20 cellular contexts compared by ENCODE assay signal in the genomic region with DNA sequence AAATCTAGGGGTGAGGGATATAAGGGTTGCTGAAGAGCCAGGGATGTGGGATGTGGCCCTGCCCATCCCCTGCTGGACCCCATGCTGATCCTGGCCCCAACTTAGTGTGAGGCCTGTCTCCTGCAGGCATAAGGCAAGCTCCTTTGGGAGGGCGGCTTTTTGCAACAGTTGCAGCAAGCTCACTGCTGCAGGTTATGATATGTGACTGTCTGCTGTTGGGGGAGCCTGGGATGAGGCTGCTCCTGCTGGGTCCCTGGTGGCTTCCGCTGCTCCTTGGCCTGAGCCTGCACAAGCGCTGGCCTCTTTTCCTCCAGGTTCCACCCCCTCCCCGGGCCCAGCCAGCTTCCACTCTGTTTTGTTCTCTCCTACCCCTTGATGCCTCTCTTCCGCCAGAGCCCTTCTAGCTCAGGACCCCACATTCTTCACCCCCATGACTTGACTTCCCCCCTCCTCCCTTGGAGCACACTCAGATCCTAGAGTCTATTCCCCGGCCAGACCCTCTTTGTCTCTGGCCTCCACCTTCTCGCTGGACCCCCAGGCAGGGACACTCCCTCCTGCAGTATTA. TPM values are rescaled to one million over a fixed set of nuclear protein-coding genes. Genes with fewer than 3 reads are reported as not detected.
"Had no signal": no experiment of that assay in that cellular context is flagged by ENCODE, and none has a peak within 500 bp of the region (broad histone marks: within the 10 kb centered on the region; RNA-seq: fewer than 3 reads in every experiment).

No MANE protein-coding gene starts in this region.

- DNase-seq: NCI-H1092, NCI-H1105 treated with DMSO at 0.1 percent for 48 hours, NCI-H1436, NCI-H187, NCI-H2029, NCI-H2081 treated with DMSO at 0.1 percent for 48 hours, NCI-H2171, NCI-H226, NCI-H446, NCI-H510A, NCI-H524 treated with DMSO at 0.1 percent for 48 hours, NCI-H69, NCI-H774, Right ventricle myocardium superior, RPMI8226, SIG-M5 had no signal

- H3K9me3 ChIP-seq: SJSA1 had no signal

- H3K4me3 ChIP-seq: SJSA1, SK-N-MC had no signal

- H3K36me3 ChIP-seq: SJSA1 had no signal

- H3K4me1 ChIP-seq: SJSA1 had no signal

- H3K27ac ChIP-seq: SJSA1, SK-N-MC had no signal

RNA-seq across cellular contexts. Expression of gene SYT13, which starts 35.0 kb away (rescaled TPM):
- total RNA-seq: LHCN-M2, MCF 10A, SJSA1 had no signal
